In the genomic region with DNA sequence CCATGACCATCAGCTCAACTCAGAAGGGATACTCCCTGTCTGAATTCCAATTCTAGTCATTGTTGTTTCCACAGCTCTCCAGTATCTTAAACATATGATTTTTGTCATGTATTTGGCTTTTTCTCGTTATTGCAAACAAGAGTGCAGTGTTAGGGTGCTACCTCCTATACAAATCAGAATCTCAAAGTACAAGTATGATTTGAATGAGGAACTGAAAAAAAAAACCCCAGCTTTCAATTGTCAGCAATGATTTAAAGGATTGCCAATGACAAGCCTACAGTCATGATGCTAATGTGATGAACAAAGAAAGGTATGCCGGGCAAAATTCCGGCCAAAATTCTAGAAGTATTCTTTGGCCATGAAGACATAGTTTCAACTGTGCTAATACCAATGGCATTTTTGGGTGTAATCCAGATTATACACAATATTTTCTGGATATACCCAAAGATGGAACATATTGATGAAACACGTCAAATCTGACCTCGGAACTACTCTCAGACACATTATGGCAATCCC, we compare ENCODE assay signal across 28 cellular contexts. TPM values are rescaled to one million over a fixed set of nuclear protein-coding genes. Genes with fewer than 3 reads are reported as not detected.
"Had no signal": no experiment of that assay in that cellular context is flagged by ENCODE, and none has a peak within 500 bp of the region (broad histone marks: within the 10 kb centered on the region; RNA-seq: fewer than 3 reads in every experiment).

No MANE protein-coding gene starts in this region.

- H3K9me3 ChIP-seq: ascending aorta, gastroesophageal sphincter, left ventricle myocardium inferior, thoracic aorta, uterus had no signal

- H2AFZ ChIP-seq: hepatocyte had no signal

- H3K79me2 ChIP-seq: hepatocyte had no signal

- H3K27ac ChIP-seq: ascending aorta, gastroesophageal sphincter, hepatocyte, left ventricle myocardium inferior, thoracic aorta, uterus had no signal

- H3K4me3 ChIP-seq: ascending aorta, gastroesophageal sphincter, hepatocyte, left ventricle myocardium inferior, lung, thoracic aorta, uterus had no signal

- H3K36me3 ChIP-seq: ascending aorta, gastroesophageal sphincter, left ventricle myocardium inferior, thoracic aorta, uterus had no signal

- ATAC-seq: effector memory CD8-positive, alpha-beta T cell; gastroesophageal sphincter; natural killer cell; right cardiac atrium had no signal

- H3K4me2 ChIP-seq: hepatocyte had no signal

- DNase-seq: activated CD4-positive, alpha-beta memory T cell treated with anti-CD3 and anti-CD28 coated beads, Interleukin-2, amount 10 ng/mL, durations not matched to agents 7 days and 5 days; activated CD4-positive, alpha-beta T cell treated with anti-CD3 and anti-CD28 coated beads for 1 hour; activated CD4-positive, alpha-beta T cell treated with anti-CD3 and anti-CD28 coated beads, Interleukin-2, amount 10 ng/mL, durations not matched to agents 7 days and 5 days; activated CD8-positive, alpha-beta memory T cell treated with anti-CD3 and anti-CD28 coated beads, Interleukin-2, amount 50 U/mL, for 48 hours; activated gamma-delta T cell; activated naive CD4-positive, alpha-beta T cell treated with anti-CD3 and anti-CD28 coated beads, Interleukin-2, amount 10 ng/mL, durations not matched to agents 7 days and 5 days; activated naive CD8-positive, alpha-beta T cell treated with anti-CD3 and anti-CD28 coated beads, Interleukin-2, amount 10 ng/mL, durations not matched to agents 7 days and 5 days; activated T-cell treated with anti-CD3 and anti-CD28 coated beads, Interleukin-2, amount 50 U/mL, for 24 hours; caudate nucleus; cortex of kidney; effector memory CD8-positive, alpha-beta T cell; erythroblast; islet precursor cell; left ventricle myocardium inferior; natural killer cell; posterior cingulate gyrus; right cardiac atrium; stimulated activated CD4-positive, alpha-beta T cell treated with anti-CD3 and anti-CD28 coated beads, Interleukin-4, amount 100 ng/mL, for 1 hour; T1000; trophoblast cell; uterus had no signal

- H3K4me1 ChIP-seq: ascending aorta, gastroesophageal sphincter, left ventricle myocardium inferior, uterus had no signal

- H3K27me3 ChIP-seq: ascending aorta, gastroesophageal sphincter, uterus had no signal

RNA-seq across cellular contexts. Expression of gene DLGAP3, which starts 40.8 kb away (rescaled TPM):
- total RNA-seq: ascending aorta, osteoblast, skeletal muscle tissue had no signal
